In the genomic region with DNA sequence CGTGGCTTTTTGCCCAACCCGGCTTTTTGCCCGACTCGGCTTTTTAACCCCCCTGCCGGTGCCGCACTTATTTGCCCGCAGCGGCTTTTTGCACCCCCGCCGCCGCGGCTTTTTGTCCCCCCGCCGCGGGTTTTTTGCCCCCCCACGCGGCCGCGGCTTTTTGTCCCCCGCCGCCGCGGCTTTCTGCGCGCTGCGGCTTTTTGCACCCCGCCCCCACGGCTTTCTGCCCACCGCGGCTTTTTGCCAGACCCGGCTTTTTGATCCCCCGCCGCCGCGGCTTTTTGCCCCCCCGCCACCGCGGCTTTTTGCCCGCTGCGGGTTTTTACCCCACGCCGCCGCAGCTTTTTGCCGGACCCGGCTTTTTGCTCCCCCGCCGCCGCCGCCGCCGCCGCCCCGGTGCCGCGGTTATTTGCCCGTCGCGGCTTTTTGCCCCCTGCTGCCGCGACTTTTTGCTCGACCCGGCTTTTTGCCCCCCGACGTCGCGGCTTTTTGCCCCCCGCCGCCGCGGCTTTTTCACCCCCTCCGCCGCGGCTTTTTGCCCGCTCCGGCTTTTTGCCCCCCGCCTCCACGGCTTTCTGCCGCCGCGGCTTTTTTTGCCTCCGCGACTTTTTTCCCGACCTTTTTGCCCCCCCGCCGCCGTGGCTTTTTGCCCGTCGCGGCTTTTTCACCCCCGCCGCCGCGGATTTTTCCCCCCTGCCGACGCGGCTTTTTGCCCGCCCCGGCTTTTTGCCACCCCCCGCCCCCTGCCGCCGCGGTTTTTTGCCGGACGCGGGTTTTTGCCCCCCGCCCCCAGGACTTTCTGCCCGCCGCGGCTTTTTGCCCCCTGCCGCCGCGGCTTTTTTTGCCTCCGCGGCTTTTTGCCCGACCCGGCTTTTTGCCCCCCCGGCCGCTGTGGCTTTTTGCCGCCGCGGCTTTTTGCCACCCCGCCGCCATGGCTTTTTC, we compare ENCODE assay signal across 8 cellular contexts.
DNase-seq lines count a peak whose midpoint lies in the region; ATAC-seq, FAIRE-seq and TF ChIP-seq lines count a peak whose summit lies in the region.

No MANE protein-coding gene starts in this region.

- WGBS in transverse colon (ENCODE audit: low coverage in 1 of 2), 2 donors, result 1 to 8% methylated on average over 51 to 120 of the region's 123 CpGs

- no peak for TF ChIP-seq EP300 in transverse colon (IDR thresholded peaks at IDR 0.05; ENCODE audit: low read depth)

- H3K36me3 ChIP-seq in kidney (ENCODE audit: control insufficient read depth in 1 of 2, insufficient read depth in 2 of 2, low read length in 2 of 2) (no peaks in the 10 kb centered on the region), transverse colon (no peaks in the 10 kb centered on the region)

- FAIRE-seq in kidney (lab: Jason Lieb, UNC), result no peak

- peak; percentile 78 for DNase-seq in activated effector memory CD4-positive, alpha-beta T cell treated with anti-CD3 and anti-CD28 coated beads, Interleukin-2, amount 50 U/mL, for 16 hours
- no peak for DNase-seq in activated effector memory CD4-positive, alpha-beta T cell treated with Interleukin-2 at 50 U/mL for 16 hours
- DNase-seq in astrocyte of the cerebellum (ENCODE audit: low read depth) (peak; percentile 8), kidney (peak; percentile 87), transverse colon (no peak), pons (ENCODE audit: low spot score) (no peak)

- TF ChIP-seq CTCF in astrocyte of the cerebellum (IDR thresholded peaks at IDR 0.05; ENCODE audit: low read depth, low read length, missing control alignments) (no peak), kidney (IDR thresholded peaks at IDR 0.05; ENCODE audit: borderline replicate concordance, extremely low read depth, insufficient read depth) (no peak), transverse colon (IDR thresholded peaks at IDR 0.05) (no peak)

- H3K27ac ChIP-seq in kidney (ENCODE audit: low read depth in 2 of 2, low read length in 2 of 2), result no peak overlapping the region
- H3K27ac ChIP-seq in transverse colon, result no peak overlapping the region

- intact Hi-C loops in kidney (cut with DNase I), result no loop called here
- intact Hi-C loops in transverse colon (cut with DNase I; ENCODE audit: low total_unique reads), result no loop called here

- H3K4me1 ChIP-seq in kidney (ENCODE audit: control insufficient read depth in 1 of 2, insufficient read depth in 1 of 2, low read depth in 1 of 2, low read length in 2 of 2), result no peaks in the 10 kb centered on the region
- peaks cover 11 to 23% (median 21%) of the 10 kb centered on the region in 4 donors for H3K4me1 ChIP-seq in transverse colon

- in situ Hi-C loops in astrocyte of the cerebellum (cut with HindIII; ENCODE audit: low sequenced_read_pairs), result no loop called here
- in situ Hi-C loops in transverse colon (cut with MboI; ENCODE audit: low pct_ligation_motif_present in 1 of 4, low pct_unique_long_range_greater_than_20kb in 1 of 4, low sequenced_read_pairs in 3 of 4), result no loop called here

- ATAC-seq in GM19463 (IDR thresholded peaks at IDR 0.05; ENCODE audit: unreplicated experiment), result no peak
- no peak for ATAC-seq in HG03457 (IDR thresholded peaks at IDR 0.05; ENCODE audit: unreplicated experiment)

- H3K4me3 ChIP-seq in astrocyte of the cerebellum (ENCODE audit: low read depth, low read length) (peak overlapping the region; percentile 38), kidney (ENCODE audit: low read length in 2 of 2) (peak overlapping the region in 1 of 2 donors; percentile 29), transverse colon (peak overlapping the region; percentile 1 to 72 (median 32))

- H3K9ac ChIP-seq in kidney (ENCODE audit: low read length in 2 of 2), result no peak overlapping the region

- H3K9me3 ChIP-seq in kidney (ENCODE audit: control insufficient read depth in 1 of 2, low read length in 2 of 2) (no peaks in the 10 kb centered on the region), transverse colon (no peaks in the 10 kb centered on the region)

- TF ChIP-seq POLR2A in transverse colon (IDR thresholded peaks at IDR 0.05), result no peak

- peaks cover 56% of the 10 kb centered on the region for H3K27me3 ChIP-seq in transverse colon

Comparison
In these comparisons a context has a peak if more than half of its experiments do, and no peak if none do; other contexts are left out.
1. DNase-seq: peak in activated effector memory CD4-positive, alpha-beta T cell treated with anti-CD3 and anti-CD28 coated beads, Interleukin-2, amount 50 U/mL, for 16 hours (single experiment), astrocyte of the cerebellum (single experiment) and kidney (single experiment); none in activated effector memory CD4-positive, alpha-beta T cell treated with Interleukin-2 at 50 U/mL for 16 hours (single experiment), transverse colon (single experiment) and pons (single experiment).